Comparison of ENCODE assay signal across 16 cellular contexts in the genomic region with DNA sequence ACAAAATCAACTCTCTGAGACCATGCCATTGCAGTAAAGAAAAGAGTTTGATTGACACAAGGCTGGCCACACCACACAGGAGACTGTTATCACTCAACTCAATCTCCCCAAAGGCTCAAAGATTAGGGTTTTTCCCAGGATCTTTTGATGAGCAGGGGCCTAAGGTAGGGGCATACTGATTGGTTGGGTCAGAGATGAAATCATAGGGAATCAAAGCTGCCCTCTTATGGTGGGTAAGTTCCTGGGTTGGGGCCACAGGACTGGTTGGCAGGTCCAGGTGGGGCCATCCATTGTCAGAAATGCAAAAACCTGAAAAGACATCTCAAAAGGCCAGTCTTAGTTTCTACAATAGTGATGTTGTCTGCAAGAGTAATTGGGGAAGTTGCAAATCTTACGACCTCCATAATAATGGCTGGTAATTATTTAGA.
"Had no signal": no experiment of that assay in that cellular context is flagged by ENCODE, and none has a peak within 500 bp of the region (broad histone marks: within the 10 kb centered on the region; RNA-seq: fewer than 3 reads in every experiment).

No MANE protein-coding gene starts in this region.

- H3K27ac ChIP-seq: coronary artery, ovary, stomach, thoracic aorta had no signal

- DNase-seq: activated CD4-positive, alpha-beta T cell treated with anti-CD3 and anti-CD28 coated beads, Interleukin-2, amount 50 U/mL, for 1 hour; activated naive CD4-positive, alpha-beta T cell treated with anti-CD3 and anti-CD28 coated beads for 36 hours; activated T-cell treated with anti-CD3 and anti-CD28 coated beads for 4 hours; central memory CD4-positive, alpha-beta T cell; effector memory CD4-positive, alpha-beta T cell; hypothalamus; nephron progenitor cell; ovary; stimulated activated CD4-positive, alpha-beta T cell treated with anti-CD3 and anti-CD28 coated beads, Interleukin-15, amount 100 ng/mL, for 24 hours; stimulated activated CD4-positive, alpha-beta T cell treated with anti-CD3 and anti-CD28 coated beads, Interleukin-4, amount 100 ng/mL, for 24 hours; stomach; T-helper 2 cell had no signal

- H3K36me3 ChIP-seq: ovary, stomach, thoracic aorta had no signal

- H3K4me3 ChIP-seq: coronary artery, ovary, stomach, thoracic aorta had no signal

- H3K4me1 ChIP-seq: stomach had no signal

- ATAC-seq: activated T-helper 17 cell treated with anti-CD3 and anti-CD28 coated beads, Interleukin-2, amount 50 U/mL, for 72 hours had no signal

- H3K27me3 ChIP-seq: ovary, stomach had no signal

- FAIRE-seq: TTC549 had no signal
